ENCODE assay signal across 7 cellular contexts in the genomic region with DNA sequence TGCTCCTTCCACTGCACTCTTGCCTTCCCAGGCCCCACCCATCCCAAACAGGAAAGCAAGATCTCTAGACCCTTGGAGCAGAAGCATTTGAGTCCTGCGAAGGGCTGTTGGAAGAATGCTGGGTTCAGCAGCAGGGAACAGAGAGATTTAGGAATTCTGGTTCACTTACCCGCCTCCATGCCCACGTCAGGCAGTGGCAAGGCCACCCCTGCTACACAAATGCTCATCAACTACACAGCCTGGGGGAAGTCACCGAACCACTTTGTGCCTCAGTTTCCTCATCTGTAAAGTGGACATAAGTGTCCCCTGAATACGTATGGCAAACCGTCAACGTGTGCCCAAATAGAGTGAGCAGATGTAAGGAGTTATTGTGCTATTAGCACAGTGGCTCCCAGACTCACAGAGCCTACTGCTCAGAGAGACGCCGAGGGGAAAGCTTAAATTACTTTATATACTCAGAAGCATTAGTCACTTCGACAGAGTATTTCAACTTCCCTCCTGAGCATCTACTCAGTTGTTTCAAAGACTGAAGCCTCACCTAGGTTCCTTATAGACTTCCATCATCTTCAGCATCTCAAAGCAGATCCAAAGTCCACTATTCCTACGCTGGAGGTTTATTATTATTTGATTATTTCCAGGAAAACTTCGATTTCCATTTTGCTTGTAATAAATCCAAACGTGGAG. TPM values are rescaled to one million over a fixed set of nuclear protein-coding genes. Genes with fewer than 3 reads are reported as not detected.
DNase-seq lines count a peak whose midpoint lies in the region; ATAC-seq, FAIRE-seq and TF ChIP-seq lines count a peak whose summit lies in the region.

No MANE protein-coding gene starts in this region.

- no peak for ATAC-seq in GM19035 (IDR thresholded peaks at IDR 0.05; ENCODE audit: unreplicated experiment)

- H3K9me3 ChIP-seq in OCI-LY1 (ENCODE audit: low read length) (no peaks in the 10 kb centered on the region), esophagus muscularis mucosa (no peaks in the 10 kb centered on the region)

- H3K36me3 ChIP-seq in OCI-LY1 (ENCODE audit: insufficient read depth, low read length), result no peaks in the 10 kb centered on the region
- no peaks in the 10 kb centered on the region for H3K36me3 ChIP-seq in esophagus muscularis mucosa

- H3K27me3 ChIP-seq in OCI-LY1 (ENCODE audit: insufficient read depth, low read length), result peaks cover 5% of the 10 kb centered on the region
- no peaks in the 10 kb centered on the region for H3K27me3 ChIP-seq in esophagus muscularis mucosa

- H3K4me3 ChIP-seq in OCI-LY1 (ENCODE audit: low read depth, low read length, poor library complexity, severe bottlenecking) (no peak overlapping the region), esophagus muscularis mucosa (peak overlapping the region; percentile 62 to 79 (median 66))

- no peak overlapping the region for H3K27ac ChIP-seq in OCI-LY1 (ENCODE audit: low read depth, low read length, poor library complexity, severe bottlenecking)
- H3K27ac ChIP-seq in esophagus muscularis mucosa (replicated peaks in 1 of 4), result peak overlapping the region in 3 of 4 donors; percentile 48 to 63 (median 62)

- H4K20me1 ChIP-seq in OCI-LY1 (ENCODE audit: insufficient read depth, low read length), result no peaks in the 10 kb centered on the region

- peak overlapping the region; percentile 36; the same call in 1 of the 2 replicates for H3K4me2 ChIP-seq in OCI-LY1 (ENCODE audit: low read length)

- 55% methylated on average over 13 of the region's 13 CpGs for WGBS in esophagus muscularis mucosa

- H3K79me2 ChIP-seq in OCI-LY1 (ENCODE audit: insufficient read depth, low read length), result no peaks in the 10 kb centered on the region

- FAIRE-seq in D721Med (lab: Jason Lieb, UNC), result no peak

- H3K9me2 ChIP-seq in OCI-LY1 (ENCODE audit: low read depth, low read length), result no peaks in the 10 kb centered on the region

- H3K4me1 ChIP-seq in OCI-LY1 (ENCODE audit: insufficient read depth, low read length, severe bottlenecking), result peaks cover 4% of the 10 kb centered on the region
- H3K4me1 ChIP-seq in esophagus muscularis mucosa, result peaks cover 4 to 21% (median 18%) of the 10 kb centered on the region in 4 donors

- no peak overlapping the region for H3K9ac ChIP-seq in OCI-LY1 (ENCODE audit: low read length)

- TF ChIP-seq CTCF in GM10266 (IDR thresholded peaks at IDR 0.05; ENCODE audit: control insufficient read depth, insufficient read depth, low read depth, missing control alignments) (no peak), OCI-LY1 (IDR thresholded peaks at IDR 0.05; ENCODE audit: low read length) (no peak), esophagus muscularis mucosa (IDR thresholded peaks at IDR 0.05) (no peak), D721Med (IDR thresholded peaks at IDR 0.05; ENCODE audit: insufficient read depth, missing control alignments) (no peak)

- no peak for TF ChIP-seq EP300 in esophagus muscularis mucosa (IDR thresholded peaks at IDR 0.05)

- TF ChIP-seq POLR2A in esophagus muscularis mucosa (IDR thresholded peaks at IDR 0.05; ENCODE audit: low read depth), result no peak

- H3F3A ChIP-seq in OCI-LY1 (ENCODE audit: insufficient read depth, low read length), result no peaks in the 10 kb centered on the region

- intact Hi-C loops in esophagus muscularis mucosa (cut with DNase I), result no loop called here

- DNase-seq in GM10266 (ENCODE audit: extremely low spot score) (peak; percentile 33), esophagus muscularis mucosa (ENCODE audit: extremely low spot score) (no peak), retina (peak; percentile 37), NCI-H2029 treated with DMSO at 0.1 percent for 48 hours (lab: John Stamatoyannopoulos, UW) (no peak), D721Med (ENCODE audit: insufficient read length, low spot score) (no peak)

- no peak overlapping the region for H2AFZ ChIP-seq in OCI-LY1 (ENCODE audit: low read length)

RNA-seq across cellular contexts. Expression of a gene that starts 0.9 kb away (rescaled TPM):
- total RNA-seq in esophagus muscularis mucosa, result 10 to 100 TPM; 13.3 to 54.8 (median 25.8) TPM

RNA-seq across cellular contexts. Expression of a gene that starts 34.4 kb away (rescaled TPM):
- total RNA-seq in esophagus muscularis mucosa, result 10 to 100 TPM; 17.2 to 23.2 (median 19.8) TPM

RNA-seq across cellular contexts. Expression of a gene that starts 59.8 kb away (rescaled TPM):
- total RNA-seq in esophagus muscularis mucosa, result 10 to 100 TPM in 1 of 4 donors, 1 to 10 TPM in 3; 7.0 to 11.8 (median 9.1) TPM

Comparison
In these comparisons a context has a peak if more than half of its experiments do, and no peak if none do; other contexts are left out.
1. DNase-seq: peak in GM10266 (single experiment) and retina (single experiment); none in esophagus muscularis mucosa (single experiment), NCI-H2029 treated with DMSO at 0.1 percent for 48 hours (single experiment) and D721Med (single experiment).